In the genomic region with DNA sequence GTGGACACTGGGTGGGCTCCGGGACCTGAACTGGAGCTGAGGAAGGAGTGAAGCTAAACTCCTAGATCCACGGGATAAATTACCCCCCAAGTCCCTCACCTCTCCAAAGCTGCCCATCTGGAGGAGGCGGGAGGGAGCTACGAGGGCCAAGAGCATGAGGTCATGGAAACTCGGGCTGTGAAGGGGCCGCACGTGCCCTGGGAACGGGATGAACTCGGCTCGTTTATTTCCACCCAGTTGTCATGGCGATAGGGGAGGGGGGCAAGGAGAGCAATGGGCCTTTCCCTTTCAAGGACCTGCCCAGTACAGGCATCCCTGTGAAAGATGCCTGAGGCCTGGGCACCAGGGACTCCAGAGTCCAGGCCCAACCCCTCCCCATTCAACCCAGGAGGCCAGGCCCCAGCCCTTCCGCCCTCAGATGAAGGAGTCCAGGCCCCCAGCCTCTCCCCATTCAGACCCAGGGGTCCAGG, we compare ENCODE assay signal across 8 cellular contexts. TPM values are rescaled to one million over a fixed set of nuclear protein-coding genes. Genes with fewer than 3 reads are reported as not detected.
DNase-seq lines count a peak whose midpoint lies in the region; ATAC-seq lines count a peak whose summit lies in the region.

No MANE protein-coding gene starts in this region.

- H3K36me3 Mint-ChIP-seq in CD4-positive, alpha-beta memory T cell: peaks cover 12 to 36% of the 10 kb centered on the region in 2 donors

- DNase-seq in CD4-positive, alpha-beta memory T cell: peak in 1 of 5 donors; percentile 9
- peak; percentile 30 for DNase-seq in RKO (ENCODE audit: low spot score)
- peak; percentile 96 for DNase-seq in fibroblast of the conjunctiva (ENCODE audit: low read depth)
- peak; percentile 59 for DNase-seq in non-pigmented ciliary epithelial cell (ENCODE audit: low read depth)
- DNase-seq in stimulated activated CD8-positive, alpha-beta memory T cell treated with anti-CD3 and anti-CD28 coated beads, Interleukin-4, amount 100 ng/mL, for 48 hours: no peak

- H3K9me3 Mint-ChIP-seq in CD4-positive, alpha-beta memory T cell: peaks cover 0 to 3% (median 0%) of the 10 kb centered on the region in 8 donors

- CTCF ChIA-PET in CD4-positive, alpha-beta memory T cell (lab: Charles Lee; ENCODE audit: partially characterized antibody): interaction anchor here (1.6 kb wide), 1 partner anchor 26 kb away, joined by 3 read pairs; no protein-coding TSS in a partner anchor

- H3K27me3 Mint-ChIP-seq in CD4-positive, alpha-beta memory T cell: peaks cover 0 to 3% of the 10 kb centered on the region in 2 donors

- no peak overlapping the region for H3K4me3 ChIP-seq in CD4-positive, alpha-beta memory T cell (ENCODE audit: low read length in 2 of 2)

- intact Hi-C loops in CD4-positive, alpha-beta memory T cell (cut with micrococcal nuclease): no loop called here

- peak overlapping the region in 1 of 8 donors; percentile 42 for H3K4me3 Mint-ChIP-seq in CD4-positive, alpha-beta memory T cell

- no peak overlapping the region for H3K27ac ChIP-seq in CD4-positive, alpha-beta memory T cell (ENCODE audit: low read depth, low read length)

- peaks cover 10 to 43% (median 24%) of the 10 kb centered on the region in 4 donors for H3K4me1 Mint-ChIP-seq in CD4-positive, alpha-beta memory T cell

- no peaks in the 10 kb centered on the region for H3K9me3 ChIP-seq in CD4-positive, alpha-beta memory T cell (ENCODE audit: control insufficient read depth in 1 of 2, low read length in 2 of 2)

- ATAC-seq in HG03439 (IDR thresholded peaks at IDR 0.05; ENCODE audit: unreplicated experiment) (no peak), HG02870 (IDR thresholded peaks at IDR 0.05; ENCODE audit: unreplicated experiment) (no peak), HG03039 (IDR thresholded peaks at IDR 0.05; ENCODE audit: unreplicated experiment) (no peak)

- POLR2A ChIA-PET in CD4-positive, alpha-beta memory T cell (lab: Charles Lee; ENCODE audit: partially characterized antibody): no interaction called here

- peak overlapping the region in 4 of 7 donors; percentile 13 to 69 (median 48) for H3K27ac Mint-ChIP-seq in CD4-positive, alpha-beta memory T cell

- H3K27me3 ChIP-seq in CD4-positive, alpha-beta memory T cell (ENCODE audit: insufficient read depth, low read length): no peaks in the 10 kb centered on the region

- H3K4me1 ChIP-seq in CD4-positive, alpha-beta memory T cell (ENCODE audit: insufficient read depth, low read length): peaks cover 27% of the 10 kb centered on the region

- no peaks in the 10 kb centered on the region for H3K36me3 ChIP-seq in CD4-positive, alpha-beta memory T cell (ENCODE audit: insufficient read depth, low read length)

RNA-seq across cellular contexts. Expression of a gene that starts 3.8 kb away (rescaled TPM):
- 100 to 1,000 TPM; 165 TPM for total RNA-seq in CD4-positive, alpha-beta memory T cell
- polyA plus RNA-seq in CD4-positive, alpha-beta memory T cell: 1 to 10 TPM; 1.4 to 9.5 TPM

RNA-seq across cellular contexts. Expression of a gene that starts 35.4 kb away (rescaled TPM):
- total RNA-seq in CD4-positive, alpha-beta memory T cell: not detected
- polyA plus RNA-seq in CD4-positive, alpha-beta memory T cell: not detected

RNA-seq across cellular contexts. Expression of a gene that starts 37.9 kb away (rescaled TPM):
- total RNA-seq in CD4-positive, alpha-beta memory T cell: 1 to 10 TPM; 1.6 to 2.2 TPM
- under 1 TPM; 0.45 to 0.49 TPM for polyA plus RNA-seq in CD4-positive, alpha-beta memory T cell

RNA-seq across cellular contexts. Expression of a gene that starts 43.9 kb away (rescaled TPM):
- total RNA-seq in CD4-positive, alpha-beta memory T cell: not detected
- polyA plus RNA-seq in CD4-positive, alpha-beta memory T cell: not detected

RNA-seq across cellular contexts. Expression of a gene that starts 50.7 kb away (rescaled TPM):
- total RNA-seq in CD4-positive, alpha-beta memory T cell: 10 to 100 TPM; 23.9 to 27.4 TPM
- 10 to 100 TPM in 1 of 2 donors, 1 to 10 TPM in 1; 3.3 to 15.6 TPM for polyA plus RNA-seq in CD4-positive, alpha-beta memory T cell
